Comparison of ENCODE assay signal across 30 cellular contexts in the genomic region with DNA sequence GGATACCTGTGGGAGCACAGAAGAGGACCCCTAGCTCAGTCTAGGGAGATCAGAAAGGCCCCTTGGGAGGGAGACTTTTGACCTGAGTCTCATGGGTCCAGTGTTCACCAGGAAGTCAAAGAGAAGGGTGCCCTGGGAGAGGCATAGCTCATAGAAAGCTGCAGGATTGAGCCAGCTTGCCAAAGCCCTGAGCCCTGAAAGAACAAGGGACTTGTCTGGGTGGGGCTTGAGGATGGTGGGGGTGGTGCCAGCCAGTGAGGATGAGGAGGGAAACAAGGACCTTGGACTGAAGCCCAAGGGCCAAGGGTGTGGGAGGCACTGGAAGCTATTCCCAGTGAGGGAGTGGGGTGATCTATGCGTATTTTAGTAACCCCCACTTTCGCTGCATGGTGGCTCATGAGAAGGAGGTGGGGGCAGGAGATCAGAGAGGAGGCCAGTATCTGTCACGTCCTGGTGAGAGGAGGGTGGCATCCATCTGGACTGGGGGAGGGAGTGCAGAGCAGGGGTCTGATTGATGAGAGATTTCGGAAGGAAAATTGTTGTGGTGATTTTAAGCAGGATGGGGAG. TPM values are rescaled to one million over a fixed set of nuclear protein-coding genes. Genes with fewer than 3 reads are reported as not detected.
A peak's percentile ranks its signal among the peaks of the same experiment; 100 is the strongest.
DNase-seq lines count a peak whose midpoint lies in the region; ATAC-seq, FAIRE-seq and TF ChIP-seq lines count a peak whose summit lies in the region.
"Had no signal": no experiment of that assay in that cellular context is flagged by ENCODE, and none has a peak within 500 bp of the region (broad histone marks: within the 10 kb centered on the region; RNA-seq: fewer than 3 reads in every experiment).

No MANE protein-coding gene starts in this region.

- H3K4me1 ChIP-seq in RWPE2 (ENCODE audit: insufficient read depth, poor library complexity, severe bottlenecking) (peaks cover 22% of the 10 kb centered on the region), adrenal gland (replicated peaks in 1 of 2) (peaks cover 10 to 13% of the 10 kb centered on the region in 2 donors)

- H3K27ac ChIP-seq in RWPE2 (ENCODE audit: poor library complexity, severe bottlenecking) (peak overlapping the region; percentile 3), adrenal gland (no peak overlapping the region)
- H3K27ac ChIP-seq: neural progenitor cell had no signal

- no peak for TF ChIP-seq POLR2A in adrenal gland (IDR thresholded peaks at IDR 0.05)

- intact Hi-C loops in left colon (cut with DNase I, micrococcal nuclease) = no loop called here
- intact Hi-C loops in adrenal gland (cut with DNase I) = no loop called here

- no peak for FAIRE-seq in urothelium cell line (lab: Jason Lieb, UNC)
- FAIRE-seq: colon had no signal

- H3K4me3 ChIP-seq in RWPE2 (ENCODE audit: severe bottlenecking) (no peak overlapping the region), adrenal gland (no peak overlapping the region)
- H3K4me3 ChIP-seq: neural progenitor cell had no signal

- no peaks in the 10 kb centered on the region for H3K36me3 ChIP-seq in RWPE2 (ENCODE audit: low read depth)
- no peaks in the 10 kb centered on the region for H3K36me3 ChIP-seq in adrenal gland (replicated peaks in 1 of 2)
- H3K36me3 ChIP-seq: neural progenitor cell had no signal

- 54 to 82% (median 63%) methylated on average over 4 of the region's 4 CpGs for WGBS in adrenal gland, 4 donors

- ATAC-seq in RWPE2 (ENCODE audit: low read depth) = no peak
- ATAC-seq in left colon = peak; percentile 60
- ATAC-seq: right cardiac atrium had no signal

- DNase-seq in DMS53 (lab: John Stamatoyannopoulos, UW) (peak; percentile 29), DMS53 treated with DMSO at 0.1 percent for 48 hours (lab: John Stamatoyannopoulos, UW; ENCODE audit: unreplicated experiment) (no peak), RWPE2 (ENCODE audit: low spot score) (no peak), left colon (peak; percentile 41 to 56), urothelium cell line (ENCODE audit: low spot score) (peak; percentile 45), adrenal gland (no peak), activated gamma-delta T cell (lab: John Stamatoyannopoulos, UW) (no peak), UCSD-AML1 (lab: John Stamatoyannopoulos, UW; ENCODE audit: unreplicated experiment) (no peak)
- DNase-seq: 8988T; activated CD4-positive, alpha-beta T cell treated with anti-CD3 and anti-CD28 coated beads, Interleukin-2, amount 10 ng/mL, durations not matched to agents 7 days and 5 days; activated naive CD4-positive, alpha-beta T cell treated with anti-CD3 and anti-CD28 coated beads, Interleukin-2, amount 10 ng/mL, durations not matched to agents 7 days and 5 days; activated T-cell treated with anti-CD3 and anti-CD28 coated beads, Interleukin-2, amount 50 U/mL, for 48 hours; amniotic stem cell; CD4-positive, alpha-beta T cell; effector CD8-positive, alpha-beta T cell; GOT3; head of caudate nucleus; NCI-H187; NCI-H226; NCI-H774; right cardiac atrium; Right ventricle myocardium superior; stimulated activated CD4-positive, alpha-beta T cell treated with anti-CD3 and anti-CD28 coated beads, Interleukin-2, amount 100 ng/mL, for 48 hours; substantia nigra had no signal

- H3K27me3 ChIP-seq in RWPE2 (ENCODE audit: insufficient read depth, poor library complexity, severe bottlenecking) (no peaks in the 10 kb centered on the region), adrenal gland (no peaks in the 10 kb centered on the region)

- TF ChIP-seq CTCF in RWPE2 (IDR thresholded peaks at IDR 0.05; ENCODE audit: poor library complexity, severe bottlenecking) = no peak
- no peak for TF ChIP-seq CTCF in adrenal gland (IDR thresholded peaks at IDR 0.05)

- H3K9me3 ChIP-seq in RWPE2 (ENCODE audit: severe bottlenecking) = no peaks in the 10 kb centered on the region
- H3K9me3 ChIP-seq in adrenal gland (replicated peaks in 1 of 3) = no peaks in the 10 kb centered on the region

RNA-seq across cellular contexts. Expression of a gene that starts 28.4 kb away (rescaled TPM):
- total RNA-seq in left colon (not detected), adrenal gland (under 1 TPM in 2 of 8 donors, not detected in 6; 0.07 to 0.14 TPM)
- under 1 TPM in 1 of 3 donors, not detected in 2; 0.16 TPM for polyA plus RNA-seq in adrenal gland
- total RNA-seq: CD4-positive, alpha-beta T cell; epithelial cell of proximal tubule; lung microvascular endothelial cell; right cardiac atrium; Right ventricle myocardium superior; ureter had no signal
- polyA plus RNA-seq: right cardiac atrium had no signal

RNA-seq across cellular contexts. Expression of a gene that starts 33.4 kb away (rescaled TPM):
- total RNA-seq in left colon (not detected), adrenal gland (not detected)
- polyA plus RNA-seq in adrenal gland = under 1 TPM; 0.07 to 0.40 (median 0.24) TPM
- total RNA-seq: activated CD4-positive, alpha-beta T cell treated with anti-CD3 and anti-CD28 coated beads, Interleukin-2, amount 10 ng/mL, durations not matched to agents 7 days and 5 days; CD4-positive, alpha-beta T cell; epithelial cell of proximal tubule; kidney epithelial cell; lung microvascular endothelial cell; right cardiac atrium; Right ventricle myocardium superior; ureter had no signal
- polyA plus RNA-seq: right cardiac atrium had no signal

Comparison
In these comparisons a context has a peak if more than half of its experiments do, and no peak if none do; other contexts are left out.
1. DNase-seq: peak in DMS53 (single experiment), left colon (2 of 2) and urothelium cell line (single experiment); none in DMS53 treated with DMSO at 0.1 percent for 48 hours (single experiment), RWPE2 (single experiment), adrenal gland (0 of 7), activated gamma-delta T cell (single experiment) and UCSD-AML1 (single experiment).